8 cellular contexts compared by ENCODE assay signal in genomic region chr15:32030795-32031194, GRCh38. TPM values are rescaled to one million over a fixed set of nuclear protein-coding genes. Genes with fewer than 3 reads are reported as not detected.
DNase-seq lines count a peak whose midpoint lies in the region; ATAC-seq, FAIRE-seq and TF ChIP-seq lines count a peak whose summit lies in the region.

No MANE protein-coding gene starts in this region.

- intact Hi-C loops in A673 (cut with micrococcal nuclease; ENCODE audit: unreplicated experiment) (loop anchor here (5.0 kb wide), 1 partner anchor 53 kb away; no protein-coding TSS in a partner anchor), colonic mucosa (cut with DNase I) (no loop called here)

- H3K4me1 ChIP-seq in A673 (ENCODE audit: insufficient read depth, low read length, poor library complexity, severe bottlenecking) = peaks cover 5% of the 10 kb centered on the region
- H3K4me1 ChIP-seq in colonic mucosa = no peaks in the 10 kb centered on the region
- H3K4me1 ChIP-seq in muscle layer of colon (ENCODE audit: insufficient read depth, low read length) = peaks cover 6% of the 10 kb centered on the region

- TF ChIP-seq CTCF in A673 (conservative IDR thresholded peaks at IDR 0.05; ENCODE audit: low read depth, low read length) (no peak), HL-60 (IDR thresholded peaks at IDR 0.05; ENCODE audit: insufficient read depth, low read length) (no peak), colonic mucosa (IDR thresholded peaks at IDR 0.05) (no peak)

- H3K9me3 ChIP-seq in A673 (ENCODE audit: low read depth, low read length, poor library complexity, severe bottlenecking) (no peaks in the 10 kb centered on the region), colonic mucosa (no peaks in the 10 kb centered on the region), muscle layer of colon (ENCODE audit: low read length) (no peaks in the 10 kb centered on the region)

- DNase-seq in A673 (ENCODE audit: low spot score) (peak; percentile 1), HL-60 (ENCODE audit: low read depth in 1 of 2, low spot score in 1 of 2) (no peak), colonic mucosa (no peak), middle frontal gyrus (ENCODE audit: extremely low spot score, low spot score) (no peak), GM19239 (ENCODE audit: insufficient read length, low spot score) (no peak)

- ATAC-seq in GM18519 (IDR thresholded peaks at IDR 0.05; ENCODE audit: low FRiP score, unreplicated experiment) (no peak), HG02970 (IDR thresholded peaks at IDR 0.05; ENCODE audit: low FRiP score, unreplicated experiment) (no peak)

- FAIRE-seq in GM19239 (lab: Jason Lieb, UNC) = no peak

- H3K36me3 ChIP-seq in A673 (ENCODE audit: insufficient read depth, low read length, poor library complexity, severe bottlenecking) (no peaks in the 10 kb centered on the region), colonic mucosa (no peaks in the 10 kb centered on the region), muscle layer of colon (ENCODE audit: insufficient read depth, low read length) (no peaks in the 10 kb centered on the region)

- POLR2A ChIA-PET in A673 (lab: Charles Lee; ENCODE audit: low non-redundant PET) = no interaction called here

- peak overlapping the region; percentile 51 to 62 for H3K9ac ChIP-seq in colonic mucosa (ENCODE audit: low read depth in 2 of 2, low read length in 2 of 2)
- no peak overlapping the region for H3K9ac ChIP-seq in muscle layer of colon (ENCODE audit: low read length)

- H3K4me3 ChIP-seq in A673 (ENCODE audit: low read depth, low read length, poor library complexity, severe bottlenecking) (peak overlapping the region; percentile 53), HL-60 (replicated peaks; ENCODE audit: insufficient read depth, low read length) (peak overlapping the region; percentile 34), colonic mucosa (peak overlapping the region; percentile 75), muscle layer of colon (ENCODE audit: low read depth in 1 of 2, low read length in 2 of 2) (peak overlapping the region; percentile 21 to 60)

- CTCF ChIA-PET in A673 (lab: Charles Lee) = no interaction called here

- BruUV-seq in A673 (replicated peaks; lab: Mats Ljungman, UMichigan) = no TSS peak

- H3K27ac ChIP-seq in A673 (ENCODE audit: low read depth, low read length, poor library complexity, severe bottlenecking) (no peak overlapping the region), HL-60 (replicated peaks) (no peak overlapping the region), colonic mucosa (no peak overlapping the region), muscle layer of colon (ENCODE audit: low read depth, low read length) (no peak overlapping the region)

- peaks cover 12% of the 10 kb centered on the region for H3K27me3 ChIP-seq in A673 (replicated peaks; ENCODE audit: insufficient read depth, low read depth, low read length, poor library complexity)
- peaks cover 39% of the 10 kb centered on the region for H3K27me3 ChIP-seq in HL-60 (ENCODE audit: insufficient read depth, poor library complexity, severe bottlenecking)
- H3K27me3 ChIP-seq in colonic mucosa = peaks cover 10% of the 10 kb centered on the region
- H3K27me3 ChIP-seq in muscle layer of colon (ENCODE audit: control insufficient read depth in 1 of 2, insufficient read depth in 2 of 2, low read length in 2 of 2) = peaks cover 0 to 11% of the 10 kb centered on the region in 2 donors

RNA-seq across cellular contexts. Expression of gene CHRNA7, which starts 0.5 kb away (rescaled TPM):
- total RNA-seq in A673 (2021) = 3.3 and 3.7 TPM in 2 replicates
- 1 to 10 TPM; 3.9 to 5.2 TPM for total RNA-seq in colonic mucosa
